10 cellular contexts compared by ENCODE assay signal in the genomic region with DNA sequence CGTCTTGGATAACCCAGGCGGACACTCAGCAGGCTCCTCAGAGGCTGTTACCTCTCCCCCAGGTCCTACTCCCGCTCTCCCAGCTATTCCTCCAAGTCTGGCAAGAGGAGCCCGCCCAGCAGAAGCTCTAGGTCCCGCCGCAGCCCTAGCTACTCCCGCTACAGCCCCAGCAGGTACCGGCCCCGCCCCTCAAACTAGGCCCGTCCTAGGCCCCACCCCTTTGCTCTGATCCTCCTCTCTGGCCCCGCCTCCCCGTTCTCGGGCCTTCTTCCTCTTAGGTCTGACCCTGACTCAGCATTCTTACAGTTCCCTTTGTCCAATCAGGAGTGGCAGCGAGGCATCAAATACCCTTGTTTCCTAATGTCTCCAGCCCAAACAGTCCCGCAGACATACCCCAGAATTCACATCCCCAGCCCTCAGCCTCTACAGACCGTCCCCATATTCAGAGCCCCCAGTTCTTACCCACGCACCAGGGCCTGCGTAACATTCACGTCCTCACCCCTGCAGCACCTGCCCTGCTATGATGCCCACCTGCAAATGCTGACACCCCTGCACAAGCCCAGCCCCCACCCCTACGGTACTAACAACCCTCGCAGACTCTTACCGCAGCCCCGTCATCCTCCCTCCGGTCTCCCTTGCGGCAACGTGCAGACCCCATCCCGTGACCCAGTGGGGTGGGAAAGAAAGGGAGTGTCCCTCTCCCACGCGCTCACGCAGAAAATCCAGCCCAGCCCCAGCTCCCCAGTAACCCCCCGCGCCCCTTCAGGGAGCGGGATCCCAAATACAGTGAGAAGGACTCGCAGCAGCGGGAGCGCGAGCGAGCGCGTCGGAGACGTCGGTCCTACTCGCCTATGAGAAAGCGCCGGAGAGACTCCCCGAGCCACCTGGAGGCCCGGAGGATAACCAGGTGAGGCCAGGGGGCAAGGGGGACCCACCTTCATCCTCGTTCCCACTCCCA. TPM values are rescaled to one million over a fixed set of nuclear protein-coding genes. Genes with fewer than 3 reads are reported as not detected.
DNase-seq lines count a peak whose midpoint lies in the region; ATAC-seq and TF ChIP-seq lines count a peak whose summit lies in the region.
"Had no signal": no experiment of that assay in that cellular context is flagged by ENCODE, and none has a peak within 500 bp of the region (broad histone marks: within the 10 kb centered on the region; RNA-seq: fewer than 3 reads in every experiment).

No MANE protein-coding gene starts in this region.

- TF ChIP-seq CTCF in GM12865 (IDR thresholded peaks at IDR 0.05; ENCODE audit: insufficient read depth, low read depth, low read length, missing control alignments): no peak
- no peak for TF ChIP-seq CTCF in WTC11 (IDR thresholded peaks at IDR 0.05)
- TF ChIP-seq CTCF in sigmoid colon (IDR thresholded peaks at IDR 0.05): no peak
- TF ChIP-seq CTCF in chondrocyte (IDR thresholded peaks at IDR 0.05): no peak

- intact Hi-C loops in sigmoid colon (cut with DNase I): no loop called here

- no peak overlapping the region for H3K27ac ChIP-seq in iPS DF 6.9 (ENCODE audit: low read length)
- no peak overlapping the region for H3K27ac ChIP-seq in sigmoid colon

- H3K4me3 ChIP-seq in GM12865 (ENCODE audit: low read depth, low read length) (no peak overlapping the region), iPS DF 6.9 (ENCODE audit: low read length) (peak overlapping the region; percentile 59; the same call in 1 of the 2 replicates), sigmoid colon (peak overlapping the region in 1 of 4 donors; percentile 3)

- TF ChIP-seq EP300 in sigmoid colon (IDR thresholded peaks at IDR 0.05): no peak

- H3K36me3 Mint-ChIP-seq in WTC11: peaks cover 23% of the 10 kb centered on the region
- H3K36me3 Mint-ChIP-seq in chondrocyte (ENCODE audit: low read depth): no peaks in the 10 kb centered on the region
- H3K36me3 Mint-ChIP-seq: activated CD8-positive, alpha-beta memory T cell treated with anti-CD3 and anti-CD28 coated beads, Interleukin-2, amount 10 ng/mL, durations not matched to agents 7 days and 5 days had no signal

- peaks cover 17% of the 10 kb centered on the region for H3K9me3 Mint-ChIP-seq in WTC11
- H3K9me3 Mint-ChIP-seq in chondrocyte (ENCODE audit: low read depth): peaks cover 5% of the 10 kb centered on the region

- CTCF ChIA-PET in WTC11 (lab: Charles Lee): interaction anchor here (0.6 to 3.7 kb wide), 20 partner anchors 25 to 1034 kb away, joined by 3 to 24 read pairs (median 4); a partner anchor contains a TSS

- H3K27me3 Mint-ChIP-seq in WTC11 (ENCODE audit: low read depth) (no peaks in the 10 kb centered on the region), chondrocyte (ENCODE audit: low read depth) (peaks cover 8% of the 10 kb centered on the region)

- H3K4me1 ChIP-seq in iPS DF 6.9 (ENCODE audit: control insufficient read depth, insufficient read depth, low read length) (no peaks in the 10 kb centered on the region), sigmoid colon (no peaks in the 10 kb centered on the region)

- H3K9me3 ChIP-seq in iPS DF 6.9 (ENCODE audit: control insufficient read depth, insufficient read depth, low read length): no peaks in the 10 kb centered on the region
- peaks cover 0 to 10% (median 5%) of the 10 kb centered on the region in 4 donors for H3K9me3 ChIP-seq in sigmoid colon

- H3K4me3 Mint-ChIP-seq in WTC11 (peak overlapping the region; percentile 98), chondrocyte (ENCODE audit: unreplicated experiment) (no peak overlapping the region)
- H3K4me3 Mint-ChIP-seq: activated CD8-positive, alpha-beta memory T cell treated with anti-CD3 and anti-CD28 coated beads, Interleukin-2, amount 10 ng/mL, durations not matched to agents 7 days and 5 days had no signal

- no peak for TF ChIP-seq POLR2A in sigmoid colon (IDR thresholded peaks at IDR 0.05)

- H3K36me3 ChIP-seq in iPS DF 6.9 (ENCODE audit: control insufficient read depth, insufficient read depth, low read length): no peaks in the 10 kb centered on the region
- H3K36me3 ChIP-seq in sigmoid colon: no peaks in the 10 kb centered on the region

- no CpG with 5 or more reads among the region's 49 CpGs for WGBS in iPS DF 6.9 (ENCODE audit: insufficient coverage, insufficient read length)
- 26 to 48% methylated on average over 49 of the region's 49 CpGs for WGBS in sigmoid colon, 2 donors

- ATAC-seq in WTC11: peak; percentile 84
- no peak for ATAC-seq in GM18873 (IDR thresholded peaks at IDR 0.05; ENCODE audit: low FRiP score, unreplicated experiment)
- no peak for ATAC-seq in GM19455 (IDR thresholded peaks at IDR 0.05; ENCODE audit: unreplicated experiment)
- ATAC-seq: activated CD8-positive, alpha-beta memory T cell treated with anti-CD3 and anti-CD28 coated beads, Interleukin-2, amount 10 ng/mL, durations not matched to agents 7 days and 5 days had no signal

- H3K27ac Mint-ChIP-seq in WTC11 (peak overlapping the region; percentile 99), chondrocyte (ENCODE audit: unreplicated experiment) (no peak overlapping the region)
- H3K27ac Mint-ChIP-seq: activated CD8-positive, alpha-beta memory T cell treated with anti-CD3 and anti-CD28 coated beads, Interleukin-2, amount 10 ng/mL, durations not matched to agents 7 days and 5 days had no signal

- POLR2A ChIA-PET in WTC11 (lab: Charles Lee): interaction anchor here (0.6 to 4.0 kb wide), 16 partner anchors 8 to 706 kb away, joined by 3 to 15 read pairs (median 4); a partner anchor contains a TSS

- H3K4me1 Mint-ChIP-seq in WTC11 (peaks cover 19% of the 10 kb centered on the region), chondrocyte (ENCODE audit: low read depth) (peaks cover 3% of the 10 kb centered on the region)
- H3K4me1 Mint-ChIP-seq: activated CD8-positive, alpha-beta memory T cell treated with anti-CD3 and anti-CD28 coated beads, Interleukin-2, amount 10 ng/mL, durations not matched to agents 7 days and 5 days had no signal

- no peaks in the 10 kb centered on the region for H3K27me3 ChIP-seq in iPS DF 6.9 (ENCODE audit: control insufficient read depth, insufficient read depth, low read length)
- H3K27me3 ChIP-seq in sigmoid colon: no peaks in the 10 kb centered on the region

- peak; percentile 4 for DNase-seq in GM12865 (ENCODE audit: low read depth)
- peak; percentile 99 for DNase-seq in WTC11 (ENCODE audit: low spot score)
- peak; percentile 95 for DNase-seq in iPS DF 6.9 (ENCODE audit: low read depth, low spot score)
- DNase-seq in sigmoid colon: peak; percentile 76
- no peak for DNase-seq in DMS 273 (lab: John Stamatoyannopoulos, UW; ENCODE audit: unreplicated experiment)
- no peak for DNase-seq in chondrocyte (ENCODE audit: low spot score)
- DNase-seq: activated CD8-positive, alpha-beta memory T cell treated with anti-CD3 and anti-CD28 coated beads, Interleukin-2, amount 10 ng/mL, durations not matched to agents 7 days and 5 days; NCI-H1105 treated with DMSO at 0.1 percent for 48 hours had no signal

TF ChIP-seq in WTC11, 78 proteins besides CTCF, POLR2A, EP300 and RAD21 (continues in another document):
- TF ChIP-seq, protein P1, sequence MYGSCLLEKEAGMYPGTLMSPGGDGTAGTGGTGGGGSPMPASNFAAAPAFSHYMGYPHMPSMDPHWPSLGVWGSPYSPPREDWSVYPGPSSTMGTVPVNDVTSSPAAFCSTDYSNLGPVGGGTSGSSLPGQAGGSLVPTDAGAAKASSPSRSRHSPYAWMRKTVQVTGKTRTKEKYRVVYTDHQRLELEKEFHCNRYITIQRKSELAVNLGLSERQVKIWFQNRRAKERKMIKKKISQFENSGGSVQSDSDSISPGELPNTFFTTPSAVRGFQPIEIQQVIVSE (CRISPR knock-in tag; IDR thresholded peaks at IDR 0.05; ENCODE audit: borderline replicate concordance): no peak
- TF ChIP-seq ZNF416 (CRISPR knock-in tag; IDR thresholded peaks at IDR 0.05) (0 out of 2 replicates have a peak, but pooled peaks have one; percentile 42), ZNF121 (CRISPR knock-in tag; IDR thresholded peaks at IDR 0.05) (no peak), IRF2 (CRISPR knock-in tag; IDR thresholded peaks at IDR 0.05; ENCODE audit: borderline replicate concordance, low read depth) (no peak), HMGA2 (CRISPR knock-in tag; IDR thresholded peaks at IDR 0.05) (no peak), CREB1 (CRISPR knock-in tag; IDR thresholded peaks at IDR 0.05) (no peak), TCF7 (CRISPR knock-in tag; IDR thresholded peaks at IDR 0.05; ENCODE audit: low read depth) (no peak), ELF4 (CRISPR knock-in tag; IDR thresholded peaks at IDR 0.05; ENCODE audit: low read depth) (no peak)
- TF ChIP-seq, protein P2, sequence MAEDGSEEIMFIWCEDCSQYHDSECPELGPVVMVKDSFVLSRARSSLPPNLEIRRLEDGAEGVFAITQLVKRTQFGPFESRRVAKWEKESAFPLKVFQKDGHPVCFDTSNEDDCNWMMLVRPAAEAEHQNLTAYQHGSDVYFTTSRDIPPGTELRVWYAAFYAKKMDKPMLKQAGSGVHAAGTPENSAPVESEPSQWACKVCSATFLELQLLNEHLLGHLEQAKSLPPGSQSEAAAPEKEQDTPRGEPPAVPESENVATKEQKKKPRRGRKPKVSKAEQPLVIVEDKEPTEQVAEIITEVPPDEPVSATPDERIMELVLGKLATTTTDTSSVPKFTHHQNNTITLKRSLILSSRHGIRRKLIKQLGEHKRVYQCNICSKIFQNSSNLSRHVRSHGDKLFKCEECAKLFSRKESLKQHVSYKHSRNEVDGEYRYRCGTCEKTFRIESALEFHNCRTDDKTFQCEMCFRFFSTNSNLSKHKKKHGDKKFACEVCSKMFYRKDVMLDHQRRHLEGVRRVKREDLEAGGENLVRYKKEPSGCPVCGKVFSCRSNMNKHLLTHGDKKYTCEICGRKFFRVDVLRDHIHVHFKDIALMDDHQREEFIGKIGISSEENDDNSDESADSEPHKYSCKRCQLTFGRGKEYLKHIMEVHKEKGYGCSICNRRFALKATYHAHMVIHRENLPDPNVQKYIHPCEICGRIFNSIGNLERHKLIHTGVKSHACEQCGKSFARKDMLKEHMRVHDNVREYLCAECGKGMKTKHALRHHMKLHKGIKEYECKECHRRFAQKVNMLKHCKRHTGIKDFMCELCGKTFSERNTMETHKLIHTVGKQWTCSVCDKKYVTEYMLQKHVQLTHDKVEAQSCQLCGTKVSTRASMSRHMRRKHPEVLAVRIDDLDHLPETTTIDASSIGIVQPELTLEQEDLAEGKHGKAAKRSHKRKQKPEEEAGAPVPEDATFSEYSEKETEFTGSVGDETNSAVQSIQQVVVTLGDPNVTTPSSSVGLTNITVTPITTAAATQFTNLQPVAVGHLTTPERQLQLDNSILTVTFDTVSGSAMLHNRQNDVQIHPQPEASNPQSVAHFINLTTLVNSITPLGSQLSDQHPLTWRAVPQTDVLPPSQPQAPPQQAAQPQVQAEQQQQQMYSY (CRISPR knock-in tag; IDR thresholded peaks at IDR 0.05): no peak

RNA-seq across cellular contexts. Expression of a gene that starts 25.0 kb away (rescaled TPM):
- total RNA-seq in WTC11 (2021) (6.7 to 7.6 TPM (median 7.6 TPM) in 3 replicates), sigmoid colon (100 to 1,000 TPM; 311 to 485 (median 436) TPM), chondrocyte (14.2 to 31.3 TPM (median 29.4 TPM) in 3 replicates)
- 10 to 100 TPM in 2 of 3 donors, 1 to 10 TPM in 1; 2.1 to 20.9 (median 18.0) TPM for polyA plus RNA-seq in sigmoid colon
- total RNA-seq: activated CD8-positive, alpha-beta memory T cell treated with anti-CD3 and anti-CD28 coated beads, Interleukin-2, amount 10 ng/mL, durations not matched to agents 7 days and 5 days had no signal

Comparison
In these comparisons a context has a peak if more than half of its experiments do, and no peak if none do; other contexts are left out.
1. DNase-seq: peak in GM12865 (single experiment), WTC11 (single experiment), iPS DF 6.9 (single experiment) and sigmoid colon (single experiment); none in DMS 273 (single experiment) and chondrocyte (single experiment).